30 cellular contexts compared by ENCODE assay signal in genomic region chr6:136890194-136890558, GRCh38. TPM values are rescaled to one million over a fixed set of nuclear protein-coding genes. Genes with fewer than 3 reads are reported as not detected.
DNase-seq lines count a peak whose midpoint lies in the region; ATAC-seq and TF ChIP-seq lines count a peak whose summit lies in the region.
"Had no signal": no experiment of that assay in that cellular context is flagged by ENCODE, and none has a peak within 500 bp of the region (broad histone marks: within the 10 kb centered on the region; RNA-seq: fewer than 3 reads in every experiment).

No MANE protein-coding gene starts in this region.

- no peak overlapping the region for H3K4me3 ChIP-seq in cardiac muscle cell
- no peak overlapping the region for H3K4me3 ChIP-seq in right cardiac atrium (ENCODE audit: low read length)
- H3K4me3 ChIP-seq in left lung: no peak overlapping the region
- H3K4me3 ChIP-seq: ascending aorta, gastrocnemius medialis, Peyer's patch, skin epidermis, transverse colon had no signal

- DNase-seq in cardiac muscle cell (ENCODE audit: low read depth in 1 of 2, low spot score in 1 of 2) (no peak), right cardiac atrium (no peak), left lung (no peak), NCI-H2196 (lab: John Stamatoyannopoulos, UW; ENCODE audit: unreplicated experiment) (no peak), NCI-H1694 (lab: John Stamatoyannopoulos, UW) (no peak)
- no peak for DNase-seq in stimulated activated naive B cell treated with anti-CD40 and anti-IgM and Interleukin-4, amounts not matched to agents 10 μg/mL and 1 μg/mL and 100 μg/mL, for 72 hours
- DNase-seq: activated CD4-positive, alpha-beta T cell treated with anti-CD3 and anti-CD28 coated beads for 36 hours; activated gamma-delta T cell; activated naive CD8-positive, alpha-beta T cell treated with anti-CD3 and anti-CD28 coated beads, Interleukin-2, amount 10 ng/mL, durations not matched to agents 7 days and 5 days; activated T-cell treated with anti-CD3 and anti-CD28 coated beads, Interleukin-2, amount 50 U/mL, for 24 hours; CD8-positive, alpha-beta memory T cell; dermis blood vessel endothelial cell; gastrocnemius medialis; hippocampal formation; left cardiac atrium; NCI-H187 treated with DMSO at 0.1 percent for 48 hours; NCI-H526; occipital lobe; Peyer's patch; stimulated activated CD8-positive, alpha-beta memory T cell treated with anti-CD3 and anti-CD28 coated beads, Interleukin-4, amount 100 ng/mL, for 48 hours; transverse colon had no signal

- H3K27ac ChIP-seq in cardiac muscle cell: peak overlapping the region; percentile 16
- H3K27ac ChIP-seq in right cardiac atrium (ENCODE audit: low read length): no peak overlapping the region
- H3K27ac ChIP-seq in left lung: no peak overlapping the region
- H3K27ac ChIP-seq: ascending aorta, gastrocnemius medialis, Peyer's patch, skin epidermis, transverse colon had no signal

- no peak overlapping the region for H3K4me3 Mint-ChIP-seq in stimulated activated naive B cell treated with anti-CD40 and anti-IgM and Interleukin-4, amounts not matched to agents 10 μg/mL and 1 μg/mL and 100 μg/mL, for 72 hours
- H3K4me3 Mint-ChIP-seq: activated CD4-positive, alpha-beta T cell treated with anti-CD3 and anti-CD28 coated beads for 36 hours; activated naive CD8-positive, alpha-beta T cell treated with anti-CD3 and anti-CD28 coated beads, Interleukin-2, amount 10 ng/mL, durations not matched to agents 7 days and 5 days; activated T-cell treated with anti-CD3 and anti-CD28 coated beads, Interleukin-2, amount 50 U/mL, for 24 hours; CD8-positive, alpha-beta memory T cell; central memory CD8-positive, alpha-beta T cell; T-helper 1 cell treated with Interleukin-12 subunit alpha and Interleukin-12 subunit beta and Interleukin-4 antibody, amounts not matched to agents 30 μg/mL and 1 μg/mL, for 36 hours had no signal

- H3K9me3 ChIP-seq in cardiac muscle cell (ENCODE audit: low read depth): no peaks in the 10 kb centered on the region
- H3K9me3 ChIP-seq in right cardiac atrium (ENCODE audit: control insufficient read depth, low read length): no peaks in the 10 kb centered on the region
- H3K9me3 ChIP-seq in left lung: no peaks in the 10 kb centered on the region
- H3K9me3 ChIP-seq: ascending aorta, gastrocnemius medialis, Peyer's patch, transverse colon had no signal

- H3K9me3 Mint-ChIP-seq in stimulated activated naive B cell treated with anti-CD40 and anti-IgM and Interleukin-4, amounts not matched to agents 10 μg/mL and 1 μg/mL and 100 μg/mL, for 72 hours: no peaks in the 10 kb centered on the region
- H3K9me3 Mint-ChIP-seq: activated naive CD8-positive, alpha-beta T cell treated with anti-CD3 and anti-CD28 coated beads, Interleukin-2, amount 10 ng/mL, durations not matched to agents 7 days and 5 days; activated T-cell treated with anti-CD3 and anti-CD28 coated beads, Interleukin-2, amount 50 U/mL, for 24 hours; CD8-positive, alpha-beta memory T cell; central memory CD8-positive, alpha-beta T cell; T-helper 1 cell treated with Interleukin-12 subunit alpha and Interleukin-12 subunit beta and Interleukin-4 antibody, amounts not matched to agents 30 μg/mL and 1 μg/mL, for 36 hours had no signal

- intact Hi-C loops in right cardiac atrium (cut with DNase I) (no loop called here), left lung (cut with DNase I) (no loop called here)

- no peaks in the 10 kb centered on the region for H3K27me3 Mint-ChIP-seq in stimulated activated naive B cell treated with anti-CD40 and anti-IgM and Interleukin-4, amounts not matched to agents 10 μg/mL and 1 μg/mL and 100 μg/mL, for 72 hours
- H3K27me3 Mint-ChIP-seq: activated CD4-positive, alpha-beta T cell treated with anti-CD3 and anti-CD28 coated beads for 36 hours; activated naive CD8-positive, alpha-beta T cell treated with anti-CD3 and anti-CD28 coated beads, Interleukin-2, amount 10 ng/mL, durations not matched to agents 7 days and 5 days; activated T-cell treated with anti-CD3 and anti-CD28 coated beads, Interleukin-2, amount 50 U/mL, for 24 hours; CD8-positive, alpha-beta memory T cell; central memory CD8-positive, alpha-beta T cell had no signal

- WGBS in right cardiac atrium: 79% methylated on average over 3 of the region's 3 CpGs

- TF ChIP-seq CTCF in cardiac muscle cell (IDR thresholded peaks at IDR 0.05; ENCODE audit: low read depth, low read length) (no peak), left lung (IDR thresholded peaks at IDR 0.05) (no peak)

- peaks cover 8 to 14% of the 10 kb centered on the region in 2 donors for H3K36me3 Mint-ChIP-seq in stimulated activated naive B cell treated with anti-CD40 and anti-IgM and Interleukin-4, amounts not matched to agents 10 μg/mL and 1 μg/mL and 100 μg/mL, for 72 hours

- peaks cover 10 to 34% of the 10 kb centered on the region in 2 donors for H3K4me1 Mint-ChIP-seq in stimulated activated naive B cell treated with anti-CD40 and anti-IgM and Interleukin-4, amounts not matched to agents 10 μg/mL and 1 μg/mL and 100 μg/mL, for 72 hours

- H3K27ac Mint-ChIP-seq in stimulated activated naive B cell treated with anti-CD40 and anti-IgM and Interleukin-4, amounts not matched to agents 10 μg/mL and 1 μg/mL and 100 μg/mL, for 72 hours: peak overlapping the region; percentile 53
- H3K27ac Mint-ChIP-seq: activated CD4-positive, alpha-beta T cell treated with anti-CD3 and anti-CD28 coated beads for 36 hours; activated naive CD8-positive, alpha-beta T cell treated with anti-CD3 and anti-CD28 coated beads, Interleukin-2, amount 10 ng/mL, durations not matched to agents 7 days and 5 days; activated T-cell treated with anti-CD3 and anti-CD28 coated beads, Interleukin-2, amount 50 U/mL, for 24 hours; T-helper 1 cell treated with Interleukin-12 subunit alpha and Interleukin-12 subunit beta and Interleukin-4 antibody, amounts not matched to agents 30 μg/mL and 1 μg/mL, for 36 hours had no signal

- ATAC-seq in right cardiac atrium (no peak), SK-N-SH treated with all-trans-retinoic acid at 6 μM for 48 hours (peak; percentile 59; the same call in 2 of the 3 replicates), left lung (peak; percentile 15), HG03520 (IDR thresholded peaks at IDR 0.05; ENCODE audit: unreplicated experiment) (no peak)
- ATAC-seq in stimulated activated naive B cell treated with anti-CD40 and anti-IgM and Interleukin-4, amounts not matched to agents 10 μg/mL and 1 μg/mL and 100 μg/mL, for 72 hours (replicated peaks): peak in 1 of 2 donors; percentile 36
- ATAC-seq: activated CD4-positive, alpha-beta T cell treated with anti-CD3 and anti-CD28 coated beads for 36 hours; gastrocnemius medialis; HCT116; left cardiac atrium had no signal

- H3K4me1 ChIP-seq in cardiac muscle cell (ENCODE audit: low read depth) (peaks cover 18% of the 10 kb centered on the region), right cardiac atrium (ENCODE audit: control insufficient read depth, insufficient read depth, low read length) (no peaks in the 10 kb centered on the region), left lung (no peaks in the 10 kb centered on the region)
- H3K4me1 ChIP-seq: ascending aorta, gastrocnemius medialis, Peyer's patch had no signal

- H3K27me3 ChIP-seq in cardiac muscle cell (no peaks in the 10 kb centered on the region), right cardiac atrium (ENCODE audit: control insufficient read depth, insufficient read depth) (no peaks in the 10 kb centered on the region), left lung (no peaks in the 10 kb centered on the region)
- H3K27me3 ChIP-seq: ascending aorta, gastrocnemius medialis, Peyer's patch, transverse colon had no signal

- H3K36me3 ChIP-seq in cardiac muscle cell (no peaks in the 10 kb centered on the region), left lung (no peaks in the 10 kb centered on the region)
- H3K36me3 ChIP-seq: ascending aorta, gastrocnemius medialis, Peyer's patch had no signal

TF ChIP-seq in SK-N-SH treated with all-trans-retinoic acid at 6 μM for 48 hours, 23 proteins besides CTCF, POLR2A, EP300 and RAD21 (continues in another document):
- TF ChIP-seq GLIS3 (CRISPR knock-in tag; IDR thresholded peaks at IDR 0.05) (no peak), TCF4 (CRISPR knock-in tag; IDR thresholded peaks at IDR 0.05; ENCODE audit: borderline replicate concordance) (no peak), CSRNP3 (CRISPR knock-in tag; IDR thresholded peaks at IDR 0.05) (no peak), ZNF565 (CRISPR knock-in tag; conservative IDR thresholded peaks at IDR 0.05; ENCODE audit: low read depth) (no peak), ZNF8 (CRISPR knock-in tag; IDR thresholded peaks at IDR 0.05) (no peak), TOX (CRISPR knock-in tag; IDR thresholded peaks at IDR 0.05; ENCODE audit: borderline replicate concordance) (no peak), ARNTL (CRISPR knock-in tag; IDR thresholded peaks at IDR 0.05; ENCODE audit: borderline replicate concordance, low read depth) (no peak), OSR1 (CRISPR knock-in tag; IDR thresholded peaks at IDR 0.05) (no peak), RARB (CRISPR knock-in tag; IDR thresholded peaks at IDR 0.05) (no peak), ISL1 (CRISPR knock-in tag; IDR thresholded peaks at IDR 0.05) (no peak), ZC3H10 (CRISPR knock-in tag; IDR thresholded peaks at IDR 0.05) (no peak), CSDC2 (CRISPR knock-in tag; IDR thresholded peaks at IDR 0.05) (no peak), ESRRG (CRISPR knock-in tag; IDR thresholded peaks at IDR 0.05) (no peak), ZNF70 (CRISPR knock-in tag; IDR thresholded peaks at IDR 0.05) (no peak)

RNA-seq across cellular contexts. Expression of gene SLC35D3, which starts 31.9 kb away (rescaled TPM):
- total RNA-seq in cardiac muscle cell: 0.74 and 2.4 TPM in 2 replicates
- 1.3 and 3.8 TPM in 2 replicates for polyA plus RNA-seq in cardiac muscle cell
- not detected for total RNA-seq in right cardiac atrium
- polyA plus RNA-seq in right cardiac atrium: 0.05 TPM
- total RNA-seq in left lung: under 1 TPM in 1 of 2 donors, not detected in 1; 0.09 TPM
- total RNA-seq: A172; activated CD4-positive, alpha-beta T cell treated with anti-CD3 and anti-CD28 coated beads for 36 hours; activated naive CD8-positive, alpha-beta T cell treated with anti-CD3 and anti-CD28 coated beads, Interleukin-2, amount 10 ng/mL, durations not matched to agents 7 days and 5 days; ascending aorta; CD8-positive, alpha-beta memory T cell; dermis blood vessel endothelial cell; gastrocnemius medialis; left cardiac atrium; myocyte; occipital lobe; transverse colon had no signal
- polyA plus RNA-seq: CD8-positive, alpha-beta memory T cell had no signal

Comparison
In these comparisons a context has a peak if more than half of its experiments do, and no peak if none do; other contexts are left out.
1. ATAC-seq: peak in SK-N-SH treated with all-trans-retinoic acid at 6 μM for 48 hours (single experiment) and left lung (single experiment); none in right cardiac atrium (0 of 2) and HG03520 (single experiment).